Comparison of ENCODE assay signal across 9 cellular contexts in the genomic region with DNA sequence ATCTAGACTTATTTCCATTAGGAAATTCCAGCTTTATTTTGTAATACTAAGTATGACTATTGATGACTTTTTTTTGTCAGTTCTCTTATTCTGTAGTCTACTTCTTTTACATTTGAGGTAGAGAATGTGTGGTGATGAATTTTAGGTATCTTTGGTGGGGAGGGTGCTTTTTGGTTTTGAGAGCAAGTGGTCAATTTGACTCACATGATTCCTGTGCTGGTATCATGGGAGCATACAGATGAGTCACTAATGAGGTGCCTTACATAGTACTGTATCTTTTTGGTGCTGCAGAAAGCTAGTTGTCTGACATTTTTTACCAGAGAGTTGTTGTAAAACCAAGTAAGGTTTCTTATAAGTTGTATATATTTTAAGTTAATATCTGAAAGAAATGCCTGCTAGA. TPM values are rescaled to one million over a fixed set of nuclear protein-coding genes. Genes with fewer than 3 reads are reported as not detected.
DNase-seq lines count a peak whose midpoint lies in the region; ATAC-seq and TF ChIP-seq lines count a peak whose summit lies in the region.
"Had no signal": no experiment of that assay in that cellular context is flagged by ENCODE, and none has a peak within 500 bp of the region (broad histone marks: within the 10 kb centered on the region; RNA-seq: fewer than 3 reads in every experiment).

No MANE protein-coding gene starts in this region.

- in situ Hi-C loops in HAP-1 (cut with MboI; ENCODE audit: low sequenced_read_pairs): no loop called here

- peak; percentile 40 for DNase-seq in Daoy (ENCODE audit: low read depth)
- DNase-seq in foreskin keratinocyte: peak in 1 of 2 donors; percentile 51
- no peak for DNase-seq in NCI-H748 treated with DMSO at 0.1 percent for 48 hours (lab: John Stamatoyannopoulos, UW)
- no peak for DNase-seq in DMS79 treated with DMSO at 0.1 percent for 48 hours (lab: John Stamatoyannopoulos, UW)
- no peak for DNase-seq in NCI-H510A treated with DMSO at 0.1 percent for 48 hours (lab: John Stamatoyannopoulos, UW)
- no peak for DNase-seq in HAP-1 (ENCODE audit: low spot score in 2 of 2)

- H3K4me3 ChIP-seq in HAP-1: no peak overlapping the region

- H3K9me3 ChIP-seq in HAP-1: no peaks in the 10 kb centered on the region; the same call in 1 of the 2 replicates

- no peaks in the 10 kb centered on the region for H3K27me3 ChIP-seq in foreskin keratinocyte
- H3K27me3 ChIP-seq in HAP-1 (ENCODE audit: low read depth): no peaks in the 10 kb centered on the region

- peak; percentile 82 for ATAC-seq in GM21360 (IDR thresholded peaks at IDR 0.05; ENCODE audit: unreplicated experiment)
- ATAC-seq in HG03575 (IDR thresholded peaks at IDR 0.05; ENCODE audit: extremely low read depth, insufficient number of reproducible peaks, low FRiP score, unreplicated experiment): peak; percentile 85
- ATAC-seq in foreskin keratinocyte: peak; percentile 96

- H3K27ac ChIP-seq in foreskin keratinocyte: no peak overlapping the region
- H3K27ac ChIP-seq: HL-60 had no signal

- peaks cover 8% of the 10 kb centered on the region for H3K4me1 ChIP-seq in foreskin keratinocyte
- peaks cover 2% of the 10 kb centered on the region; the same call in 1 of the 2 replicates for H3K4me1 ChIP-seq in HAP-1

- no peak for TF ChIP-seq CTCF in foreskin keratinocyte (conservative IDR thresholded peaks at IDR 0.05)

- H3K36me3 ChIP-seq in HAP-1 (replicated peaks): no peaks in the 10 kb centered on the region

RNA-seq across cellular contexts. Expression of a gene that starts 35.3 kb away (rescaled TPM):
- total RNA-seq in Daoy (2014; rRNA removed; shearing (Covaris generic)): 48.6 and 61.0 TPM in 2 replicates
- total RNA-seq in foreskin keratinocyte: 51.3 and 53.3 TPM in 2 replicates
- 6.9 and 7.6 TPM in 2 replicates for polyA plus RNA-seq in foreskin keratinocyte
